In the genomic region with DNA sequence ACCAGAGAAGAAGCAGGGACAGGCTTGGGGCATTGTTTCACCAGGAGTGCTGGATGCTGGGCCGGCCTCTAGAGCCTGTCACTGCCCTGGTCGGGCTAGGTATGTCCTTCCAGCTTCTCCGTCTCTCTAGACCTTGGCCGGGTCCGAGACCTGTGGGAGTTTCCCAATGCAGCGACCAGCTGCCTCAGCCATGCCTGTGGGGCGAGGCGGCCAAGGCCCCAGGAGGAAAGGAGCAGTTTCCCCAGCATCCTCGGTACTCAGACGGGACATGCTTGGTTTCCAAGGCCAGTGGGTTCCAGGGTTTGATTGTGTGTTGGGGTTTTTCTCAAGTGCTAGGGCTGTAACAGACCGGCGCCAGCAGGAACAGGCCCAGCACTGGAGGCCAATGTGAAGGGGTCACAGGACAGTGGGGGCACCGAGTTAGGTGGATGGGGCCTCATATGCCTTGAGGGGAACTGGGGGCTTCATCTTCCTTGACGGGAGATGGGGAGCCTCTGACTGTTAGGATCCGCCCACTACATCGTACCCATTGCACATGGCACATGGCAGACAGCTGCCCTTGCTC, we compare ENCODE assay signal across 20 cellular contexts.
DNase-seq lines count a peak whose midpoint lies in the region; ATAC-seq, FAIRE-seq and TF ChIP-seq lines count a peak whose summit lies in the region.
"Had no signal": no experiment of that assay in that cellular context is flagged by ENCODE, and none has a peak within 500 bp of the region (broad histone marks: within the 10 kb centered on the region; RNA-seq: fewer than 3 reads in every experiment).

No MANE protein-coding gene starts in this region.

- peaks cover 4% of the 10 kb centered on the region for H3K79me2 ChIP-seq in trophoblast cell (ENCODE audit: control insufficient read depth, insufficient read depth, low read length, poor library complexity)

- no peak for ATAC-seq in WTC11
- no peak for ATAC-seq in HG03139 (IDR thresholded peaks at IDR 0.05; ENCODE audit: unreplicated experiment)
- ATAC-seq in HG03571 (IDR thresholded peaks at IDR 0.05; ENCODE audit: unreplicated experiment): no peak
- ATAC-seq: HCT116 had no signal

- peak overlapping the region; percentile 41 for H4K91ac ChIP-seq in trophoblast cell (ENCODE audit: low read depth, low read length)

- no peaks in the 10 kb centered on the region for H3K9me3 ChIP-seq in Caco-2
- no peaks in the 10 kb centered on the region for H3K9me3 ChIP-seq in kidney (ENCODE audit: control insufficient read depth in 1 of 2, low read length in 2 of 2)
- H3K9me3 ChIP-seq in trophoblast cell (ENCODE audit: insufficient read depth, low read depth, low read length): no peaks in the 10 kb centered on the region

- H3K23ac ChIP-seq in trophoblast cell (ENCODE audit: low read length): no peak overlapping the region

- no peak for DNase-seq in Caco-2
- DNase-seq in WTC11 (ENCODE audit: low spot score): no peak
- no peak for DNase-seq in kidney
- no peak for DNase-seq in trophoblast cell
- DNase-seq in NCI-H2107 treated with DMSO at 0.1 percent for 48 hours (lab: John Stamatoyannopoulos, UW; ENCODE audit: unreplicated experiment): no peak
- DNase-seq: COR-L47, GDM1, KBM-7, NCI-H1105 treated with DMSO at 0.1 percent for 48 hours, NCI-H1694 treated with DMSO at 0.1 percent for 48 hours, NCI-H2227 treated with DMSO at 0.1 percent for 48 hours, NCI-H524, NCI-H82, OCI-M1, Right ventricle myocardium superior had no signal

- peaks cover 10% of the 10 kb centered on the region for H3K9me3 Mint-ChIP-seq in Caco-2 (ENCODE audit: unreplicated experiment)
- peaks cover 5% of the 10 kb centered on the region; the same call in 1 of the 2 replicates for H3K9me3 Mint-ChIP-seq in WTC11

- POLR2A ChIA-PET in Caco-2 (lab: Charles Lee): no interaction called here
- POLR2A ChIA-PET in WTC11 (lab: Charles Lee): no interaction called here

- H3K14ac ChIP-seq in trophoblast cell (ENCODE audit: low read length): peak overlapping the region; percentile 0

- no peak for FAIRE-seq in kidney (lab: Jason Lieb, UNC)

- peak overlapping the region; percentile 15 for H3K18ac ChIP-seq in trophoblast cell (ENCODE audit: low read length)

- H2BK12ac ChIP-seq in trophoblast cell (ENCODE audit: low read length): peak overlapping the region; percentile 74

- H3K4me1 ChIP-seq in Caco-2 (peaks cover 47% of the 10 kb centered on the region), kidney (ENCODE audit: control insufficient read depth in 1 of 2, insufficient read depth in 1 of 2, low read depth in 1 of 2, low read length in 2 of 2) (peaks cover 12 to 19% of the 10 kb centered on the region in 2 donors), trophoblast cell (ENCODE audit: control insufficient read depth in 1 of 2, insufficient read depth in 2 of 2, low read length in 2 of 2) (peaks cover 23 to 33% of the 10 kb centered on the region in 2 experiments)

- no peak overlapping the region for H3K4me2 ChIP-seq in trophoblast cell (ENCODE audit: low read length)

- TF ChIP-seq CTCF in Caco-2 (IDR thresholded peaks at IDR 0.05; ENCODE audit: insufficient read depth in 1 of 2, low read depth in 1 of 2, low read length in 1 of 2, severe bottlenecking in 1 of 2, unreplicated experiment in 1 of 2): no peak
- TF ChIP-seq CTCF in WTC11 (IDR thresholded peaks at IDR 0.05): no peak
- TF ChIP-seq CTCF in kidney (IDR thresholded peaks at IDR 0.05; ENCODE audit: borderline replicate concordance, extremely low read depth, insufficient read depth): no peak

- intact Hi-C loops in Caco-2 (cut with micrococcal nuclease; ENCODE audit: unreplicated experiment): no loop called here
- intact Hi-C loops in kidney (cut with DNase I): no loop called here

- peaks cover 39% of the 10 kb centered on the region for H3K36me3 Mint-ChIP-seq in Caco-2 (ENCODE audit: insufficient read depth, unreplicated experiment)
- H3K36me3 Mint-ChIP-seq in WTC11: no peaks in the 10 kb centered on the region

- WGBS in trophoblast cell (ENCODE audit: extremely low coverage, insufficient coverage, insufficient read length): no CpG with 5 or more reads among the region's 16 CpGs

- H2AFZ ChIP-seq in trophoblast cell (ENCODE audit: insufficient read depth, low read length, poor library complexity): no peak overlapping the region

- H3K27ac ChIP-seq in kidney (ENCODE audit: low read depth in 2 of 2, low read length in 2 of 2): peak overlapping the region; percentile 75 to 82
- H3K27ac ChIP-seq in trophoblast cell (ENCODE audit: low read depth, low read length): peak overlapping the region; percentile 88
- H3K27ac ChIP-seq: SK-N-MC had no signal

- peak overlapping the region; percentile 29 for H2BK5ac ChIP-seq in trophoblast cell (ENCODE audit: low read depth, low read length, poor library complexity)

- BruUV-seq in Caco-2 (replicated peaks; lab: Mats Ljungman, UMichigan): no TSS peak

- H3K27ac Mint-ChIP-seq in Caco-2 (ENCODE audit: unreplicated experiment) (peak overlapping the region; percentile 94), WTC11 (peak overlapping the region; percentile 92)
- H3K27ac Mint-ChIP-seq: B cell had no signal

- peak overlapping the region; percentile 1 for H2AK5ac ChIP-seq in trophoblast cell (ENCODE audit: low read length)

- H3K9ac ChIP-seq in kidney (ENCODE audit: low read length in 2 of 2) (no peak overlapping the region), trophoblast cell (ENCODE audit: low read length) (no peak overlapping the region)

- H3K27me3 Mint-ChIP-seq in Caco-2 (ENCODE audit: insufficient read depth, unreplicated experiment) (no peaks in the 10 kb centered on the region), WTC11 (ENCODE audit: low read depth) (no peaks in the 10 kb centered on the region)
- H3K27me3 Mint-ChIP-seq: B cell had no signal

- H3K4me3 Mint-ChIP-seq in Caco-2 (ENCODE audit: unreplicated experiment) (no peak overlapping the region), WTC11 (no peak overlapping the region)
- H3K4me3 Mint-ChIP-seq: B cell had no signal

- peaks cover 2% of the 10 kb centered on the region; the same call in 1 of the 2 replicates for H3K36me3 ChIP-seq in Caco-2 (ENCODE audit: control insufficient read depth, insufficient read depth, low read length)
- H3K36me3 ChIP-seq in kidney (ENCODE audit: control insufficient read depth in 1 of 2, insufficient read depth in 2 of 2, low read length in 2 of 2): no peaks in the 10 kb centered on the region
- H3K36me3 ChIP-seq in trophoblast cell (ENCODE audit: control insufficient read depth in 1 of 2, insufficient read depth in 2 of 2, low read length in 2 of 2): no peaks in the 10 kb centered on the region

- H3K4me1 Mint-ChIP-seq in Caco-2 (ENCODE audit: low read depth, unreplicated experiment): peaks cover 30% of the 10 kb centered on the region
- peaks cover 56% of the 10 kb centered on the region for H3K4me1 Mint-ChIP-seq in WTC11

- H3K79me1 ChIP-seq in trophoblast cell (ENCODE audit: low read length): peaks cover 17% of the 10 kb centered on the region

- H4K8ac ChIP-seq in trophoblast cell (ENCODE audit: low read depth, low read length): no peak overlapping the region

- no peak overlapping the region for H4K12ac ChIP-seq in trophoblast cell (ENCODE audit: low read depth, low read length)

- no peak overlapping the region for H3K4me3 ChIP-seq in Caco-2 (ENCODE audit: low read depth, low read length)
- H3K4me3 ChIP-seq in kidney (ENCODE audit: low read length in 2 of 2): no peak overlapping the region
- no peak overlapping the region for H3K4me3 ChIP-seq in trophoblast cell (ENCODE audit: low read depth, low read length)
- H3K4me3 ChIP-seq: SK-N-MC had no signal

- H3K27me3 ChIP-seq in Caco-2 (replicated peaks; ENCODE audit: control insufficient read depth, insufficient read depth, low read length) (no peaks in the 10 kb centered on the region), trophoblast cell (ENCODE audit: insufficient read depth, low read length) (no peaks in the 10 kb centered on the region)

- CTCF ChIA-PET in Caco-2 (lab: Charles Lee): no interaction called here
- CTCF ChIA-PET in WTC11 (lab: Charles Lee): interaction anchor here (1.0 kb wide), 1 partner anchor 303 kb away, joined by 3 read pairs; no protein-coding TSS in a partner anchor

- no peak overlapping the region for H2BK120ac ChIP-seq in trophoblast cell (ENCODE audit: insufficient read depth, low read length, poor library complexity)

- H3K4ac ChIP-seq in trophoblast cell (ENCODE audit: low read depth, low read length): peak overlapping the region; percentile 2

TF ChIP-seq in WTC11, 78 proteins besides CTCF, POLR2A, EP300 and RAD21:
- no peak for TF ChIP-seq FOXP4 (CRISPR knock-in tag; IDR thresholded peaks at IDR 0.05)
- TF ChIP-seq NFYB (CRISPR knock-in tag; conservative IDR thresholded peaks at IDR 0.05; ENCODE audit: low read depth): no peak
- no peak for TF ChIP-seq OVOL2 (CRISPR knock-in tag; IDR thresholded peaks at IDR 0.05; ENCODE audit: borderline replicate concordance)
- TF ChIP-seq, protein P1, sequence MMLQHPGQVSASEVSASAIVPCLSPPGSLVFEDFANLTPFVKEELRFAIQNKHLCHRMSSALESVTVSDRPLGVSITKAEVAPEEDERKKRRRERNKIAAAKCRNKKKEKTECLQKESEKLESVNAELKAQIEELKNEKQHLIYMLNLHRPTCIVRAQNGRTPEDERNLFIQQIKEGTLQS (CRISPR knock-in tag; conservative IDR thresholded peaks at IDR 0.05): no peak
